ENCODE assay signal across 8 cellular contexts in genomic region chr16:68704232-68704867, GRCh38. TPM values are rescaled to one million over a fixed set of nuclear protein-coding genes. Genes with fewer than 3 reads are reported as not detected.
DNase-seq lines count a peak whose midpoint lies in the region; ATAC-seq and TF ChIP-seq lines count a peak whose summit lies in the region.

No MANE protein-coding gene starts in this region.

- no peaks in the 10 kb centered on the region for H4K20me1 ChIP-seq in DND-41 (ENCODE audit: insufficient read depth, low read length)
- no peaks in the 10 kb centered on the region for H4K20me1 ChIP-seq in osteoblast (ENCODE audit: insufficient read depth, low read length)

- H3K79me2 ChIP-seq in DND-41 (ENCODE audit: insufficient read depth, low read length) = no peaks in the 10 kb centered on the region
- H3K79me2 ChIP-seq in osteoblast (ENCODE audit: insufficient read depth, low read length) = no peaks in the 10 kb centered on the region

- H3K27me3 ChIP-seq in DND-41 (ENCODE audit: insufficient read depth, low read length, poor library complexity) (no peaks in the 10 kb centered on the region), osteoblast (ENCODE audit: insufficient read depth, low read length) (no peaks in the 10 kb centered on the region), upper lobe of left lung (no peaks in the 10 kb centered on the region)

- H3K27me3 Mint-ChIP-seq in activated T-helper 1 cell treated with anti-CD3 and anti-CD28 coated beads, Interleukin-12 subunit alpha, Interleukin-12 subunit beta, Interleukin-2, Interleukin-4 antibody, amounts not matched to agents 30 ng/mL and 10 ng/mL and 1 ng/mL, durations not matched to agents 14 hours and 24 hours and 36 hours (ENCODE audit: insufficient read depth) = no peaks in the 10 kb centered on the region

- H2AFZ ChIP-seq in DND-41 (ENCODE audit: low read depth, low read length) (no peak overlapping the region), osteoblast (ENCODE audit: low read length) (no peak overlapping the region)

- H3K9ac ChIP-seq in DND-41 (ENCODE audit: low read depth, low read length) = no peak overlapping the region

- H3K27ac ChIP-seq in DND-41 (ENCODE audit: low read length) (no peak overlapping the region), osteoblast (ENCODE audit: low read depth, low read length) (no peak overlapping the region), upper lobe of left lung (no peak overlapping the region)

- no peaks in the 10 kb centered on the region for H3K9me3 ChIP-seq in DND-41 (ENCODE audit: insufficient read depth, low read length, severe bottlenecking)
- H3K9me3 ChIP-seq in osteoblast (ENCODE audit: low read depth, low read length) = no peaks in the 10 kb centered on the region
- no peaks in the 10 kb centered on the region for H3K9me3 ChIP-seq in upper lobe of left lung

- TF ChIP-seq EP300 in upper lobe of left lung (IDR thresholded peaks at IDR 0.05) = no peak

- 33 to 47% methylated on average over 11 to 14 of the region's 15 CpGs for WGBS in upper lobe of left lung, 2 donors

- no peaks in the 10 kb centered on the region for H3K9me3 Mint-ChIP-seq in activated T-helper 1 cell treated with anti-CD3 and anti-CD28 coated beads, Interleukin-12 subunit alpha, Interleukin-12 subunit beta, Interleukin-2, Interleukin-4 antibody, amounts not matched to agents 30 ng/mL and 10 ng/mL and 1 ng/mL, durations not matched to agents 14 hours and 24 hours and 36 hours

- H3K36me3 Mint-ChIP-seq in activated T-helper 1 cell treated with anti-CD3 and anti-CD28 coated beads, Interleukin-12 subunit alpha, Interleukin-12 subunit beta, Interleukin-2, Interleukin-4 antibody, amounts not matched to agents 30 ng/mL and 10 ng/mL and 1 ng/mL, durations not matched to agents 14 hours and 24 hours and 36 hours (ENCODE audit: low read depth) = no peaks in the 10 kb centered on the region

- no peak overlapping the region for H3K4me3 Mint-ChIP-seq in activated T-helper 1 cell treated with anti-CD3 and anti-CD28 coated beads, Interleukin-12 subunit alpha, Interleukin-12 subunit beta, Interleukin-2, Interleukin-4 antibody, amounts not matched to agents 30 ng/mL and 10 ng/mL and 1 ng/mL, durations not matched to agents 14 hours and 24 hours and 36 hours

- H3K4me1 ChIP-seq in DND-41 (ENCODE audit: insufficient read depth, low read length) = no peaks in the 10 kb centered on the region
- H3K4me1 ChIP-seq in osteoblast (ENCODE audit: insufficient read depth, low read length) = peaks cover 12% of the 10 kb centered on the region
- peaks cover 0 to 18% (median 7%) of the 10 kb centered on the region in 4 donors for H3K4me1 ChIP-seq in upper lobe of left lung

- no peaks in the 10 kb centered on the region for H3K36me3 ChIP-seq in DND-41 (ENCODE audit: insufficient read depth, low read length)
- no peaks in the 10 kb centered on the region for H3K36me3 ChIP-seq in osteoblast (ENCODE audit: insufficient read depth, low read length)
- no peaks in the 10 kb centered on the region for H3K36me3 ChIP-seq in upper lobe of left lung

- TF ChIP-seq CTCF in DND-41 (IDR thresholded peaks at IDR 0.05; ENCODE audit: borderline replicate concordance, extremely low read depth, low read length, poor library complexity, severe bottlenecking) (peak; percentile 89), foreskin fibroblast (IDR thresholded peaks at IDR 0.05; ENCODE audit: low read depth, low read length) (peak; percentile 83), osteoblast (IDR thresholded peaks at IDR 0.05; ENCODE audit: extremely low read depth, low read depth, low read length) (peak; percentile 82), upper lobe of left lung (IDR thresholded peaks at IDR 0.05) (peak; percentile 49 to 88 (median 70))

- peaks cover 5% of the 10 kb centered on the region for H3K4me1 Mint-ChIP-seq in activated T-helper 1 cell treated with anti-CD3 and anti-CD28 coated beads, Interleukin-12 subunit alpha, Interleukin-12 subunit beta, Interleukin-2, Interleukin-4 antibody, amounts not matched to agents 30 ng/mL and 10 ng/mL and 1 ng/mL, durations not matched to agents 14 hours and 24 hours and 36 hours (ENCODE audit: low read depth)

- H3K27ac Mint-ChIP-seq in activated T-helper 1 cell treated with anti-CD3 and anti-CD28 coated beads, Interleukin-12 subunit alpha, Interleukin-12 subunit beta, Interleukin-2, Interleukin-4 antibody, amounts not matched to agents 30 ng/mL and 10 ng/mL and 1 ng/mL, durations not matched to agents 14 hours and 24 hours and 36 hours = no peak overlapping the region

- ATAC-seq in DND-41 (ENCODE audit: insufficient read depth, low read depth) = peak; percentile 85
- peak; percentile 81 to 90 for ATAC-seq in upper lobe of left lung (ENCODE audit: low FRiP score in 2 of 2)

- H3K4me3 ChIP-seq in DND-41 (ENCODE audit: low read depth in 1 of 2, low read length in 2 of 2) (no peak overlapping the region), foreskin fibroblast (ENCODE audit: low read depth in 1 of 2, low read length in 2 of 2) (no peak overlapping the region), osteoblast (ENCODE audit: insufficient read depth, low read length) (no peak overlapping the region), upper lobe of left lung (no peak overlapping the region)

- DNase-seq in DND-41 (peak; percentile 67), LoVo (ENCODE audit: low spot score) (peak; percentile 83), RKO (ENCODE audit: low spot score) (peak; percentile 61), foreskin fibroblast (peak; percentile 30 to 69), osteoblast (ENCODE audit: insufficient read length, low spot score, missing footprints) (peak; percentile 93), upper lobe of left lung (peak in 1 of 2 donors; percentile 87), cerebellar nuclear complex (lab: John Stamatoyannopoulos, UW) (no peak)
- peak; percentile 42 for DNase-seq in activated T-helper 1 cell treated with anti-CD3 and anti-CD28 coated beads, Interleukin-12 subunit alpha, Interleukin-12 subunit beta, Interleukin-2, Interleukin-4 antibody, amounts not matched to agents 30 ng/mL and 10 ng/mL and 1 ng/mL, durations not matched to agents 14 hours and 24 hours and 36 hours (ENCODE audit: low spot score)

- no peak for TF ChIP-seq POLR2A in upper lobe of left lung (IDR thresholded peaks at IDR 0.05)

- intact Hi-C loops in activated T-helper 1 cell treated with anti-CD3 and anti-CD28 coated beads, Interleukin-12 subunit alpha, Interleukin-12 subunit beta, Interleukin-2, Interleukin-4 antibody, amounts not matched to agents 30 ng/mL and 10 ng/mL and 1 ng/mL, durations not matched to agents 14 hours and 24 hours and 36 hours (cut with micrococcal nuclease) = loop anchor here (1.0 to 5.0 kb wide), 5 partner anchors 48 to 418 kb away; partner anchors contain the start of gene TANGO6

- H3K4me2 ChIP-seq in DND-41 (ENCODE audit: insufficient read depth, low read length) (no peak overlapping the region), osteoblast (ENCODE audit: insufficient read depth, low read length) (no peak overlapping the region)

RNA-seq across cellular contexts. Expression of gene CDH1, which starts 32.7 kb away (rescaled TPM):
- total RNA-seq in activated T-helper 1 cell treated with anti-CD3 and anti-CD28 coated beads, Interleukin-12 subunit alpha, Interleukin-12 subunit beta, Interleukin-2, Interleukin-4 antibody, amounts not matched to agents 30 ng/mL and 10 ng/mL and 1 ng/mL, durations not matched to agents 14 hours and 24 hours and 36 hours = 0.64 and 2.2 TPM in 2 replicates
- total RNA-seq in osteoblast (0.59 and 1.1 TPM in 2 replicates), upper lobe of left lung (100 to 1,000 TPM in 5 of 6 donors, 10 to 100 TPM in 1; 99.5 to 174 (median 132) TPM)

RNA-seq across cellular contexts. Expression of gene CDH3, which starts 59.2 kb away (rescaled TPM):
- total RNA-seq in activated T-helper 1 cell treated with anti-CD3 and anti-CD28 coated beads, Interleukin-12 subunit alpha, Interleukin-12 subunit beta, Interleukin-2, Interleukin-4 antibody, amounts not matched to agents 30 ng/mL and 10 ng/mL and 1 ng/mL, durations not matched to agents 14 hours and 24 hours and 36 hours = 0.26 and 0.51 TPM in 2 replicates
- total RNA-seq in osteoblast (0.36 and 0.59 TPM in 2 replicates), upper lobe of left lung (10 to 100 TPM in 3 of 6 donors, 1 to 10 TPM in 3; 3.6 to 12.3 (median 9.9) TPM)

Comparison
In these comparisons a context has a peak if more than half of its experiments do, and no peak if none do; other contexts are left out.
1. DNase-seq: peak in DND-41 (single experiment), LoVo (single experiment), RKO (single experiment), activated T-helper 1 cell treated with anti-CD3 and anti-CD28 coated beads, Interleukin-12 subunit alpha, Interleukin-12 subunit beta, Interleukin-2, Interleukin-4 antibody, amounts not matched to agents 30 ng/mL and 10 ng/mL and 1 ng/mL, durations not matched to agents 14 hours and 24 hours and 36 hours (single experiment), foreskin fibroblast (2 of 2) and osteoblast (single experiment); none in cerebellar nuclear complex (0 of 2).
2. RNA of gene CDH1, which starts 32.7 kb away (total RNA-seq): 99.5 to 174 TPM in upper lobe of left lung; 0.64 to 2.2 TPM in activated T-helper 1 cell treated with anti-CD3 and anti-CD28 coated beads, Interleukin-12 subunit alpha, Interleukin-12 subunit beta, Interleukin-2, Interleukin-4 antibody, amounts not matched to agents 30 ng/mL and 10 ng/mL and 1 ng/mL, durations not matched to agents 14 hours and 24 hours and 36 hours and 0.59 to 1.1 TPM in osteoblast; every median in the first group is over 10 times any median in the second.
3. Peak in every context shown above with its lines, with median percentiles within 50 percentile points of each other: CTCF ChIP-seq.